ENCODE assay signal across 8 cellular contexts in the genomic region with DNA sequence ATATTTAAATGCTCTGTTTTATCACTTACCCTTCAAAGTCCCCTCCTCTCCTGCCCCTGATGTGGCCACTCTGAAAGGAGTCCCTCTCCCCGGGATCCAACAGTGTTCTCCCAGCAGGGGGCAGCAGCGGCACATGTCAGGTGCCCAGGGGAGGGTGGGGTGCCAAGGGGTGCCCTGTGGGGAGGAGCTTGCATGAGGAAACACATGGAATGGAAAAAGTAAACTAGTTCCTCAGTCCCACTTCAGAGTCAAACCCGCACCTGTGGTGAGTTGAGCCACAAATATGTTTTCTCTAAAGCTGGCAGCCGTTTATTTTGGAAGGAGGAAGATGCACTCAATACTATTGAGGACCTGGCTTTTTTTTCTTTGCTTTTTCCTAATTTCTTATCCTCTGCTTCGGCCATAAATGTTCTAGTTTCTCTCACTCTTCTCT. TPM values are rescaled to one million over a fixed set of nuclear protein-coding genes. Genes with fewer than 3 reads are reported as not detected.
DNase-seq lines count a peak whose midpoint lies in the region; ATAC-seq, FAIRE-seq and TF ChIP-seq lines count a peak whose summit lies in the region.

No MANE protein-coding gene starts in this region.

- H3K27me3 ChIP-seq in endothelial cell of umbilical vein (ENCODE audit: control insufficient read depth in 2 of 2, insufficient read depth in 2 of 2, low read length in 2 of 2), result peaks cover 0 to 3% of the 10 kb centered on the region in 2 experiments

- H3K4me3 ChIP-seq in OCI-LY7 (ENCODE audit: low read depth, low read length, poor library complexity, severe bottlenecking) (no peak overlapping the region), endothelial cell of umbilical vein (replicated peaks in 1 of 3; ENCODE audit: insufficient read depth in 1 of 3, low read depth in 1 of 3, low read length in 3 of 3) (no peak overlapping the region)

- H3K9me2 ChIP-seq in OCI-LY7 (ENCODE audit: insufficient read depth, low read length), result no peaks in the 10 kb centered on the region

- dilution Hi-C loops in endothelial cell of umbilical vein (cut with MboI; ENCODE audit: extremely low pct_ligation_motif_present, low sequenced_read_pairs), result loop anchor here (5.0 kb wide), 1 partner anchor 78 kb away; no protein-coding TSS in a partner anchor

- H3K36me3 ChIP-seq in OCI-LY7 (ENCODE audit: insufficient read depth, low read length) (no peaks in the 10 kb centered on the region), endothelial cell of umbilical vein (ENCODE audit: control insufficient read depth in 2 of 2, extremely low read depth in 1 of 2, insufficient read depth in 2 of 2, low read length in 2 of 2) (no peaks in the 10 kb centered on the region)

- peak; percentile 79 for FAIRE-seq in endothelial cell of umbilical vein (lab: Jason Lieb, UNC)

- no peaks in the 10 kb centered on the region for H3K9me1 ChIP-seq in endothelial cell of umbilical vein (replicated peaks; ENCODE audit: control insufficient read depth, extremely low read depth, insufficient read depth, low read length)

- H4K20me1 ChIP-seq in OCI-LY7 (ENCODE audit: insufficient read depth, low read length) (no peaks in the 10 kb centered on the region), endothelial cell of umbilical vein (replicated peaks; ENCODE audit: control insufficient read depth, extremely low read depth, insufficient read depth, low read length) (no peaks in the 10 kb centered on the region)

- H3K9me3 ChIP-seq in OCI-LY7 (ENCODE audit: low read length) (no peaks in the 10 kb centered on the region), endothelial cell of umbilical vein (replicated peaks; ENCODE audit: control insufficient read depth, insufficient read depth, low read length) (no peaks in the 10 kb centered on the region)

- CTCF ChIA-PET in OCI-LY7 (lab: Charles Lee; ENCODE audit: unreplicated experiment) (interaction anchor here (0.7 to 1.7 kb wide), 4 partner anchors 23 to 77 kb away, joined by 3 to 13 read pairs (median 5); no protein-coding TSS in a partner anchor), endothelial cell of umbilical vein (lab: Charles Lee) (interaction anchor here (0.6 to 7.8 kb wide), 53 partner anchors 9 to 360 kb away, joined by 3 to 334 read pairs (median 5); a partner anchor contains a TSS)

- H3K4me1 ChIP-seq in OCI-LY7 (ENCODE audit: insufficient read depth, low read length, poor library complexity, severe bottlenecking), result peaks cover 12% of the 10 kb centered on the region
- peaks cover 28% of the 10 kb centered on the region for H3K4me1 ChIP-seq in endothelial cell of umbilical vein (ENCODE audit: control insufficient read depth, extremely low read depth, insufficient read depth, low read length)

- peak; percentile 81 for ATAC-seq in GM19463 (IDR thresholded peaks at IDR 0.05; ENCODE audit: unreplicated experiment)

- BruUV-seq in OCI-LY7 (replicated peaks; lab: Mats Ljungman, UMichigan), result no TSS peak
- BruUV-seq in endothelial cell of umbilical vein (replicated peaks; lab: Mats Ljungman, UMichigan), result no TSS peak

- intact Hi-C loops in OCI-LY7 (cut with micrococcal nuclease; ENCODE audit: unreplicated experiment), result loop anchor here (1.0 to 10.0 kb wide), 5 partner anchors 23 to 360 kb away; a partner anchor contains a TSS
- intact Hi-C loops in endothelial cell of umbilical vein (cut with micrococcal nuclease), result loop anchor here (1.0 to 2.0 kb wide), 5 partner anchors 30 to 361 kb away; a partner anchor contains a TSS

- DNase-seq in CD1c-positive myeloid dendritic cell (ENCODE audit: extremely low spot score) (peak; percentile 96), KBM-7 (peak; percentile 94), OCI-LY7 (ENCODE audit: low spot score) (peak; percentile 92), endothelial cell of umbilical vein (ENCODE audit: low read depth, low spot score) (peak; percentile 84), middle frontal gyrus (ENCODE audit: extremely low spot score, low spot score) (peak; percentile 25)
- DNase-seq in activated CD8-positive, alpha-beta memory T cell treated with anti-CD3 and anti-CD28 coated beads, Interleukin-2, amount 50 U/mL, for 4 hours, result peak; percentile 97
- DNase-seq in stimulated activated CD8-positive, alpha-beta memory T cell treated with anti-CD3 and anti-CD28 coated beads, Interleukin-4, amount 100 ng/mL, for 48 hours, result peak; percentile 99

- H2AFZ ChIP-seq in OCI-LY7 (ENCODE audit: low read length), result peak overlapping the region; percentile 96
- H2AFZ ChIP-seq in endothelial cell of umbilical vein (ENCODE audit: low read depth, low read length), result peak overlapping the region; percentile 38

- POLR2A ChIA-PET in OCI-LY7 (lab: Charles Lee) (interaction anchor here (1.2 to 1.9 kb wide), 5 partner anchors 13 to 85 kb away, joined by 3 to 9 read pairs (median 3); no protein-coding TSS in a partner anchor), endothelial cell of umbilical vein (lab: Charles Lee) (no interaction called here)

- TF ChIP-seq CTCF in OCI-LY7 (conservative IDR thresholded peaks at IDR 0.05; ENCODE audit: low read length), result peak; percentile 100
- TF ChIP-seq CTCF in endothelial cell of umbilical vein (IDR thresholded peaks at IDR 0.05; ENCODE audit: extremely low read depth in 1 of 2, insufficient read depth in 1 of 2, low read depth in 1 of 2, low read length in 2 of 2), result peak; percentile 68 to 85

- in situ Hi-C loops in KBM-7 (cut with MboI; ENCODE audit: low pct_unique_long_range_greater_than_20kb, low sequenced_read_pairs), result no loop called here

- TF ChIP-seq POLR2A in endothelial cell of umbilical vein (IDR thresholded peaks at IDR 0.05; ENCODE audit: low read depth, low read length), result no peak

- no peaks in the 10 kb centered on the region for H3K79me2 ChIP-seq in OCI-LY7 (ENCODE audit: insufficient read depth, low read depth, low read length)
- H3K79me2 ChIP-seq in endothelial cell of umbilical vein (ENCODE audit: control insufficient read depth, insufficient read depth, low read length), result no peaks in the 10 kb centered on the region

- no peak overlapping the region for H3K27ac ChIP-seq in OCI-LY7 (ENCODE audit: low read depth, low read length, poor library complexity, severe bottlenecking)
- H3K27ac ChIP-seq in endothelial cell of umbilical vein (ENCODE audit: insufficient read depth, low read depth, low read length), result no peak overlapping the region

- no peak overlapping the region for H3K9ac ChIP-seq in endothelial cell of umbilical vein (replicated peaks; ENCODE audit: extremely low read depth, insufficient read depth, low read length)

- H3K4me2 ChIP-seq in OCI-LY7 (ENCODE audit: low read length) (peak overlapping the region; percentile 51), endothelial cell of umbilical vein (ENCODE audit: insufficient read depth, low read length) (peak overlapping the region; percentile 12)

TF ChIP-seq in endothelial cell of umbilical vein, 7 proteins besides CTCF, POLR2A, EP300 and RAD21:
- TF ChIP-seq GATA2 (IDR thresholded peaks at IDR 0.05; ENCODE audit: insufficient read depth, insufficient read length, low read depth, low read length) (no peak), MYC (IDR thresholded peaks at IDR 0.05; ENCODE audit: low read depth, low read length) (no peak), FOS (IDR thresholded peaks at IDR 0.05; ENCODE audit: borderline replicate concordance, insufficient read depth, low read length) (no peak), POLR2AphosphoS5 (IDR thresholded peaks at IDR 0.05; ENCODE audit: insufficient read depth, low read depth, low read length) (peak; percentile 25)

RNA-seq across cellular contexts. Expression of a gene that starts 30.1 kb away (rescaled TPM):
- 0.51 and 1.1 TPM in 2 replicates for total RNA-seq in OCI-LY7 (2014; rRNA removed; shearing (Covaris generic))
- total RNA-seq in OCI-LY7 (2022), result 3.7 and 3.8 TPM in 2 replicates
- total RNA-seq in endothelial cell of umbilical vein, result 14.4 and 15.6 TPM in 2 replicates
- 8.1 and 8.7 TPM in 2 replicates for polyA plus RNA-seq in endothelial cell of umbilical vein
- polyA plus RNA-seq in endothelial cell of umbilical vein (2011; cell fraction: cytosol; rRNA removed), result 4.2 and 5.0 TPM in 2 replicates
- polyA plus RNA-seq in endothelial cell of umbilical vein (2011; cell fraction: nucleus; rRNA removed), result 2.7 and 3.6 TPM in 2 replicates
- 3.5 and 5.6 TPM in 2 replicates for polyA plus RNA-seq in endothelial cell of umbilical vein (2012)
- 3.2 and 3.9 TPM in 2 replicates for polyA minus RNA-seq in endothelial cell of umbilical vein
- not detected for polyA minus RNA-seq in endothelial cell of umbilical vein (2011; cell fraction: cytosol; rRNA and poly(A)+ RNA removed)
- polyA minus RNA-seq in endothelial cell of umbilical vein (2011; cell fraction: nucleus; rRNA and poly(A)+ RNA removed), result 1.1 and 2.4 TPM in 2 replicates

RNA-seq across cellular contexts. Expression of a gene that starts 40.9 kb away (rescaled TPM):
- 10.6 and 12.5 TPM in 2 replicates for total RNA-seq in OCI-LY7 (2014; rRNA removed; shearing (Covaris generic))
- total RNA-seq in OCI-LY7 (2022) (15.5 and 15.6 TPM in 2 replicates), endothelial cell of umbilical vein (12.4 and 13.4 TPM in 2 replicates)
- 2.0 and 3.5 TPM in 2 replicates for polyA plus RNA-seq in endothelial cell of umbilical vein
- 4.8 and 5.3 TPM in 2 replicates for polyA plus RNA-seq in endothelial cell of umbilical vein (2011; cell fraction: cytosol; rRNA removed)
- polyA plus RNA-seq in endothelial cell of umbilical vein (2011; cell fraction: nucleus; rRNA removed), result 1.7 and 3.0 TPM in 2 replicates
- polyA plus RNA-seq in endothelial cell of umbilical vein (2012), result 9.8 and 15.9 TPM in 2 replicates
- polyA minus RNA-seq in endothelial cell of umbilical vein, result 5.1 and 5.6 TPM in 2 replicates
- 14.1 TPM for polyA minus RNA-seq in endothelial cell of umbilical vein (2011; cell fraction: cytosol; rRNA and poly(A)+ RNA removed)
- polyA minus RNA-seq in endothelial cell of umbilical vein (2011; cell fraction: nucleus; rRNA and poly(A)+ RNA removed), result 1.7 and 2.6 TPM in 2 replicates

RNA-seq across cellular contexts. Expression of a gene that starts 41.0 kb away (rescaled TPM):
- total RNA-seq in OCI-LY7 (2014; rRNA removed; shearing (Covaris generic)), result 10.8 TPM in 2 replicates
- total RNA-seq in OCI-LY7 (2022) (15.6 and 16.5 TPM in 2 replicates), endothelial cell of umbilical vein (13.0 and 15.3 TPM in 2 replicates)
- polyA plus RNA-seq in endothelial cell of umbilical vein, result 4.8 and 5.2 TPM in 2 replicates
- polyA plus RNA-seq in endothelial cell of umbilical vein (2011; cell fraction: cytosol; rRNA removed), result 8.8 and 11.3 TPM in 2 replicates
- 5.5 and 6.4 TPM in 2 replicates for polyA plus RNA-seq in endothelial cell of umbilical vein (2011; cell fraction: nucleus; rRNA removed)
- polyA plus RNA-seq in endothelial cell of umbilical vein (2012), result 10.6 and 19.3 TPM in 2 replicates
- 8.2 and 9.1 TPM in 2 replicates for polyA minus RNA-seq in endothelial cell of umbilical vein
- 6.0 TPM for polyA minus RNA-seq in endothelial cell of umbilical vein (2011; cell fraction: cytosol; rRNA and poly(A)+ RNA removed)
- 1.7 and 4.7 TPM in 2 replicates for polyA minus RNA-seq in endothelial cell of umbilical vein (2011; cell fraction: nucleus; rRNA and poly(A)+ RNA removed)

Comparison
In these comparisons a context has a peak if more than half of its experiments do, and no peak if none do; other contexts are left out.
1. DNase-seq: peak in every context shown above with its lines; median percentile 99 in stimulated activated CD8-positive, alpha-beta memory T cell treated with anti-CD3 and anti-CD28 coated beads, Interleukin-4, amount 100 ng/mL, for 48 hours; 97 in activated CD8-positive, alpha-beta memory T cell treated with anti-CD3 and anti-CD28 coated beads, Interleukin-2, amount 50 U/mL, for 4 hours; 96 in CD1c-positive myeloid dendritic cell; 94 in KBM-7; 92 in OCI-LY7; 84 in endothelial cell of umbilical vein; 25 in middle frontal gyrus.